Comparison of ENCODE assay signal across 24 cellular contexts in the genomic region with DNA sequence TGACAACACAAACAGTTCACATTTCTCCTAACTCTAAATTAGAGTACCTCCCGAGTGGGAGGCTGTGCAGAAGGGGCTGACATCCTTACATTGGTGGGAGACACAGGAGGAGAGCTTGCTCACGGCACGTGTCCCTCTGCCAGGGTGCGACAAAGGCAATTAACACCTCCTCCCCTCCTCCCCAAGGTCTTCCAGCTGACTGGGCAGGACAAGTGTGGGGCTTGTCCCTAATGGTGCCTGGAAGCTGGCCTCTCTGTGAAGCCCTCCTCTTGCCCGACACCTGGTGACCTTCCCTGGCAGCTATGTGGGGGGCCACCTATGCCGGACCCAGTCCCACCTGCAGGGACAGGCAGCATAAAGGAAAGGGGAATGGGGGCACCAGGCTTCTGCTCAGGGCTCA. TPM values are rescaled to one million over a fixed set of nuclear protein-coding genes. Genes with fewer than 3 reads are reported as not detected.
A peak's percentile ranks its signal among the peaks of the same experiment; 100 is the strongest.
DNase-seq lines count a peak whose midpoint lies in the region; ATAC-seq and TF ChIP-seq lines count a peak whose summit lies in the region.
"Had no signal": no experiment of that assay in that cellular context is flagged by ENCODE, and none has a peak within 500 bp of the region (broad histone marks: within the 10 kb centered on the region; RNA-seq: fewer than 3 reads in every experiment).

No MANE protein-coding gene starts in this region.

- no peak overlapping the region for H3K27ac ChIP-seq in CD8-positive, alpha-beta memory T cell (ENCODE audit: low read depth, low read length)
- no peak overlapping the region for H3K27ac ChIP-seq in hepatocyte
- no peak overlapping the region for H3K27ac ChIP-seq in Peyer's patch
- H3K27ac ChIP-seq: breast epithelium, colonic mucosa, tibial artery had no signal

- H3K4me2 ChIP-seq in hepatocyte: peak overlapping the region; percentile 96

- ATAC-seq in T-helper 17 cell: no peak
- ATAC-seq: HCT116, left ventricle myocardium superior had no signal

- H3K9me3 ChIP-seq in CD8-positive, alpha-beta memory T cell (ENCODE audit: low read length): no peaks in the 10 kb centered on the region
- H3K9me3 ChIP-seq in T-helper 17 cell (ENCODE audit: control insufficient read depth, low read length, poor library complexity, severe bottlenecking) (no peaks in the 10 kb centered on the region), hepatocyte (ENCODE audit: low read depth) (no peaks in the 10 kb centered on the region), Peyer's patch (no peaks in the 10 kb centered on the region)
- H3K9me3 ChIP-seq: adrenal gland, breast epithelium, colonic mucosa, esophagus muscularis mucosa, tibial artery had no signal

- no peaks in the 10 kb centered on the region for H3K9me3 Mint-ChIP-seq in CD8-positive, alpha-beta memory T cell
- no peaks in the 10 kb centered on the region for H3K9me3 Mint-ChIP-seq in progenitor cell of endocrine pancreas (ENCODE audit: low read depth)
- H3K9me3 Mint-ChIP-seq: T-helper 1 cell treated with Interleukin-12 subunit alpha and Interleukin-12 subunit beta and Interleukin-4 antibody, amounts not matched to agents 30 μg/mL and 1 μg/mL, for 36 hours had no signal

- no peak overlapping the region for H2AFZ ChIP-seq in hepatocyte

- peaks cover 22 to 40% (median 27%) of the 10 kb centered on the region in 3 donors for H3K4me1 Mint-ChIP-seq in CD8-positive, alpha-beta memory T cell
- peaks cover 6% of the 10 kb centered on the region for H3K4me1 Mint-ChIP-seq in T-helper 17 cell
- H3K4me1 Mint-ChIP-seq in progenitor cell of endocrine pancreas (ENCODE audit: low read depth): peaks cover 9% of the 10 kb centered on the region

- no peaks in the 10 kb centered on the region for H3K79me2 ChIP-seq in hepatocyte

- no peak for TF ChIP-seq POLR2A in Peyer's patch (IDR thresholded peaks at IDR 0.05)

- DNase-seq in CD8-positive, alpha-beta memory T cell: no peak
- DNase-seq in T-helper 17 cell (no peak), hepatocyte (ENCODE audit: low spot score) (no peak), progenitor cell of endocrine pancreas (ENCODE audit: low spot score, unreplicated experiment) (no peak), NCI-H2171 (lab: John Stamatoyannopoulos, UW) (no peak), AG20443 (ENCODE audit: low spot score) (no peak), Peyer's patch (no peak)
- DNase-seq in stimulated activated CD4-positive, alpha-beta T cell treated with anti-CD3 and anti-CD28 coated beads, Interleukin-4, amount 100 ng/mL, for 4 hours: no peak
- DNase-seq: activated CD4-positive, alpha-beta T cell treated with anti-CD3 and anti-CD28 coated beads for 48 hours; activated CD8-positive, alpha-beta memory T cell treated with anti-CD3 and anti-CD28 coated beads, Interleukin-2, amount 50 U/mL, for 48 hours; activated effector memory CD4-positive, alpha-beta T cell treated with Interleukin-2 at 50 U/mL for 16 hours; C1 segment of cervical spinal cord; colonic mucosa; left ventricle myocardium superior; NCI-H1694; NCI-H524; stimulated activated CD4-positive, alpha-beta T cell treated with anti-CD3 and anti-CD28 coated beads, Interleukin-4, amount 100 ng/mL, for 24 hours; stimulated activated naive CD4-positive, alpha-beta T cell had no signal

- H3K36me3 ChIP-seq in CD8-positive, alpha-beta memory T cell (ENCODE audit: insufficient read depth, low read length): no peaks in the 10 kb centered on the region
- no peaks in the 10 kb centered on the region for H3K36me3 ChIP-seq in hepatocyte (replicated peaks; ENCODE audit: insufficient read depth, low read depth)
- H3K36me3 ChIP-seq in Peyer's patch: no peaks in the 10 kb centered on the region
- H3K36me3 ChIP-seq: adrenal gland, breast epithelium, colonic mucosa had no signal

- POLR2A ChIA-PET in CD8-positive, alpha-beta memory T cell (lab: Charles Lee): no interaction called here

- TF ChIP-seq CTCF in hepatocyte (IDR thresholded peaks at IDR 0.05; ENCODE audit: poor library complexity) (no peak), progenitor cell of endocrine pancreas (IDR thresholded peaks at IDR 0.05; ENCODE audit: unreplicated experiment) (no peak), Peyer's patch (IDR thresholded peaks at IDR 0.05) (no peak)

- H3K4me3 Mint-ChIP-seq in CD8-positive, alpha-beta memory T cell: peak overlapping the region in 6 of 7 donors; percentile 32 to 74 (median 59)
- peak overlapping the region; percentile 19 for H3K4me3 Mint-ChIP-seq in T-helper 17 cell
- peak overlapping the region; percentile 61 for H3K4me3 Mint-ChIP-seq in progenitor cell of endocrine pancreas (ENCODE audit: low read depth)
- H3K4me3 Mint-ChIP-seq: T-helper 1 cell treated with Interleukin-12 subunit alpha and Interleukin-12 subunit beta and Interleukin-4 antibody, amounts not matched to agents 30 μg/mL and 1 μg/mL, for 36 hours had no signal

- no peak overlapping the region for H3K4me3 ChIP-seq in CD8-positive, alpha-beta memory T cell (ENCODE audit: low read length)
- no peak overlapping the region for H3K4me3 ChIP-seq in hepatocyte
- no peak overlapping the region for H3K4me3 ChIP-seq in Peyer's patch
- H3K4me3 ChIP-seq: adrenal gland, colonic mucosa had no signal

- H3K27me3 ChIP-seq in CD8-positive, alpha-beta memory T cell (ENCODE audit: insufficient read depth, low read length, poor library complexity, severe bottlenecking): peaks cover 4% of the 10 kb centered on the region
- no peaks in the 10 kb centered on the region for H3K27me3 ChIP-seq in hepatocyte
- peaks cover 0 to 13% of the 10 kb centered on the region in 2 donors for H3K27me3 ChIP-seq in Peyer's patch

- H3K36me3 Mint-ChIP-seq in CD8-positive, alpha-beta memory T cell: no peaks in the 10 kb centered on the region
- no peaks in the 10 kb centered on the region for H3K36me3 Mint-ChIP-seq in T-helper 17 cell (ENCODE audit: low read depth)
- no peaks in the 10 kb centered on the region for H3K36me3 Mint-ChIP-seq in progenitor cell of endocrine pancreas (ENCODE audit: insufficient read depth)

- WGBS in hepatocyte (ENCODE audit: low lambda C conversion rate, missing lambda C conversion rate): 66% methylated on average over 6 of the region's 6 CpGs

- no peaks in the 10 kb centered on the region for H4K20me1 ChIP-seq in hepatocyte (ENCODE audit: insufficient read depth, poor library complexity, severe bottlenecking)

- H3K27ac Mint-ChIP-seq in CD8-positive, alpha-beta memory T cell: peak overlapping the region in 2 of 8 donors; percentile 51 to 61
- H3K27ac Mint-ChIP-seq in T-helper 17 cell: no peak overlapping the region
- no peak overlapping the region for H3K27ac Mint-ChIP-seq in progenitor cell of endocrine pancreas
- H3K27ac Mint-ChIP-seq: T-helper 1 cell treated with Interleukin-12 subunit alpha and Interleukin-12 subunit beta and Interleukin-4 antibody, amounts not matched to agents 30 μg/mL and 1 μg/mL, for 36 hours had no signal

- peaks cover 6 to 15% of the 10 kb centered on the region in 2 donors for H3K27me3 Mint-ChIP-seq in CD8-positive, alpha-beta memory T cell
- peaks cover 33% of the 10 kb centered on the region for H3K27me3 Mint-ChIP-seq in T-helper 17 cell
- peaks cover 56% of the 10 kb centered on the region for H3K27me3 Mint-ChIP-seq in progenitor cell of endocrine pancreas

- H3K4me1 ChIP-seq in CD8-positive, alpha-beta memory T cell (ENCODE audit: insufficient read depth, low read length): peaks cover 30% of the 10 kb centered on the region
- H3K4me1 ChIP-seq in hepatocyte (ENCODE audit: insufficient read depth): peaks cover 12% of the 10 kb centered on the region
- peaks cover 0 to 19% (median 3%) of the 10 kb centered on the region in 4 donors for H3K4me1 ChIP-seq in Peyer's patch
- H3K4me1 ChIP-seq: breast epithelium, colonic mucosa had no signal

- CTCF ChIA-PET in CD8-positive, alpha-beta memory T cell (lab: Charles Lee): no interaction called here

- H3K9me2 ChIP-seq in hepatocyte (replicated peaks; ENCODE audit: insufficient read depth): no peaks in the 10 kb centered on the region

RNA-seq across cellular contexts. Expression of gene FAM168B, which starts 57.0 kb away (rescaled TPM):
- total RNA-seq in CD8-positive, alpha-beta memory T cell: 10 to 100 TPM; 93.1 to 97.6 TPM
- 40.4 TPM for polyA plus RNA-seq in CD8-positive, alpha-beta memory T cell
- total RNA-seq in T-helper 17 cell (10 to 100 TPM; 56.1 to 71.2 TPM), hepatocyte (116 and 123 TPM in 2 replicates), progenitor cell of endocrine pancreas (106 and 111 TPM in 2 replicates), Peyer's patch (10 to 100 TPM; 54.5 to 95.8 (median 81.5) TPM)
- polyA plus RNA-seq in hepatocyte: 40.0 and 45.2 TPM in 2 replicates
